15 cellular contexts compared by ENCODE assay signal in genomic region chr6:25958700-25959162, GRCh38. TPM values are rescaled to one million over a fixed set of nuclear protein-coding genes. Genes with fewer than 3 reads are reported as not detected.
DNase-seq lines count a peak whose midpoint lies in the region; ATAC-seq, FAIRE-seq and TF ChIP-seq lines count a peak whose summit lies in the region.
"Had no signal": no experiment of that assay in that cellular context is flagged by ENCODE, and none has a peak within 500 bp of the region (broad histone marks: within the 10 kb centered on the region; RNA-seq: fewer than 3 reads in every experiment).

No MANE protein-coding gene starts in this region.

- peaks cover 47% of the 10 kb centered on the region for H3K4me1 ChIP-seq in CD4-positive, alpha-beta memory T cell (ENCODE audit: insufficient read depth, low read length)
- H3K4me1 ChIP-seq in keratinocyte (ENCODE audit: control insufficient read depth, extremely low read depth, insufficient read depth, low read length) (peaks cover 25% of the 10 kb centered on the region), transverse colon (peaks cover 6 to 16% (median 8%) of the 10 kb centered on the region in 4 donors)

- no peaks in the 10 kb centered on the region for H3K9me3 Mint-ChIP-seq in CD4-positive, alpha-beta memory T cell
- peaks cover 19% of the 10 kb centered on the region for H3K9me3 Mint-ChIP-seq in activated naive CD8-positive, alpha-beta T cell treated with anti-CD3 and anti-CD28 coated beads for 36 hours

- CTCF ChIA-PET in CD4-positive, alpha-beta memory T cell (lab: Charles Lee; ENCODE audit: partially characterized antibody): interaction anchor here (1.2 to 7.2 kb wide), 3 partner anchors 33 to 1651 kb away, joined by 3 to 43 read pairs (median 3); no protein-coding TSS in a partner anchor

- no peak for TF ChIP-seq CTCF in keratinocyte (optimal IDR thresholded peaks at IDR 0.05 in 1 of 3, IDR thresholded peaks at IDR 0.05 in 1 of 3, conservative IDR thresholded peaks at IDR 0.05 in 1 of 3; ENCODE audit: extremely low read depth in 1 of 3, insufficient read depth in 2 of 3, low read length in 3 of 3)
- TF ChIP-seq CTCF in transverse colon (IDR thresholded peaks at IDR 0.05): no peak

- peak overlapping the region; percentile 92 to 100 (median 99) for H3K27ac Mint-ChIP-seq in CD4-positive, alpha-beta memory T cell
- H3K27ac Mint-ChIP-seq in activated naive CD8-positive, alpha-beta T cell treated with anti-CD3 and anti-CD28 coated beads for 36 hours: peak overlapping the region; percentile 23

- peak; percentile 32 for FAIRE-seq in keratinocyte (lab: Jason Lieb, UNC)

- dilution Hi-C loops in keratinocyte (cut with MboI; ENCODE audit: extremely low pct_ligation_motif_present, low sequenced_read_pairs): no loop called here

- DNase-seq in CD4-positive, alpha-beta memory T cell: no peak
- DNase-seq in KBM-7 (peak; percentile 74), keratinocyte (ENCODE audit: low read depth, low spot score) (peak; percentile 28), NCI-H1694 treated with DMSO at 0.1 percent for 48 hours (lab: John Stamatoyannopoulos, UW) (no peak), NCI-H1417 (lab: John Stamatoyannopoulos, UW) (no peak), transverse colon (no peak)
- DNase-seq in activated naive CD8-positive, alpha-beta T cell treated with anti-CD3 and anti-CD28 coated beads for 36 hours: no peak
- DNase-seq: mucosa of descending colon; NCI-H1105; NK-92 treated with Interleukin-12 subunit alpha and Interleukin-12 subunit beta, amount 100 ng/mL, for 24 hours; stimulated activated CD4-positive, alpha-beta T cell treated with anti-CD3 and anti-CD28 coated beads, Interleukin-4, amount 100 ng/mL, for 4 hours had no signal

- WGBS in transverse colon (ENCODE audit: low coverage in 1 of 2), 2 donors: 83 to 86% methylated on average over 2 to 3 of the region's 3 CpGs

- POLR2A ChIA-PET in CD4-positive, alpha-beta memory T cell (lab: Charles Lee; ENCODE audit: partially characterized antibody): interaction anchor here (0.8 to 3.8 kb wide), 4 partner anchors 14 to 1174 kb away, joined by 3 to 27 read pairs (median 4); a partner anchor contains a TSS

- H3K4me2 ChIP-seq in keratinocyte (ENCODE audit: control insufficient read depth, extremely low read depth, insufficient read depth, low read depth, low read length): peak overlapping the region; percentile 51

- no peaks in the 10 kb centered on the region for H3K27me3 ChIP-seq in CD4-positive, alpha-beta memory T cell (ENCODE audit: insufficient read depth, low read length)
- H3K27me3 ChIP-seq in keratinocyte (ENCODE audit: control insufficient read depth, extremely low read depth, insufficient read depth, low read length): no peaks in the 10 kb centered on the region
- no peaks in the 10 kb centered on the region for H3K27me3 ChIP-seq in transverse colon

- peaks cover 7% of the 10 kb centered on the region for H3K79me2 ChIP-seq in keratinocyte (ENCODE audit: control insufficient read depth, insufficient read depth, low read length)

- H3K27ac ChIP-seq in CD4-positive, alpha-beta memory T cell (ENCODE audit: low read depth, low read length): peak overlapping the region; percentile 92
- H3K27ac ChIP-seq in keratinocyte (ENCODE audit: control insufficient read depth, insufficient read depth, low read length): no peak overlapping the region
- H3K27ac ChIP-seq in transverse colon: no peak overlapping the region

- peaks cover 0 to 6% of the 10 kb centered on the region in 2 donors for H3K36me3 Mint-ChIP-seq in CD4-positive, alpha-beta memory T cell
- H3K36me3 Mint-ChIP-seq in activated naive CD8-positive, alpha-beta T cell treated with anti-CD3 and anti-CD28 coated beads for 36 hours: peaks cover 19% of the 10 kb centered on the region

- no peak for ATAC-seq in HG02610 (IDR thresholded peaks at IDR 0.05; ENCODE audit: unreplicated experiment)
- ATAC-seq: mucosa of descending colon had no signal

- peaks cover 0 to 1% of the 10 kb centered on the region in 2 donors for H3K27me3 Mint-ChIP-seq in CD4-positive, alpha-beta memory T cell
- no peaks in the 10 kb centered on the region for H3K27me3 Mint-ChIP-seq in activated naive CD8-positive, alpha-beta T cell treated with anti-CD3 and anti-CD28 coated beads for 36 hours

- no peaks in the 10 kb centered on the region for H3K9me3 ChIP-seq in CD4-positive, alpha-beta memory T cell (ENCODE audit: control insufficient read depth in 1 of 2, low read length in 2 of 2)
- H3K9me3 ChIP-seq in keratinocyte (ENCODE audit: control insufficient read depth, low read depth, low read length) (peaks cover 4% of the 10 kb centered on the region), transverse colon (no peaks in the 10 kb centered on the region)
- H3K9me3 ChIP-seq: mucosa of descending colon had no signal

- no peak overlapping the region for H3K4me3 ChIP-seq in CD4-positive, alpha-beta memory T cell (ENCODE audit: low read length in 2 of 2)
- H3K4me3 ChIP-seq in keratinocyte (ENCODE audit: control insufficient read depth in 2 of 3, extremely low read depth in 1 of 3, insufficient read depth in 2 of 3, low read depth in 1 of 3, low read length in 3 of 3): no peak overlapping the region
- H3K4me3 ChIP-seq in transverse colon: no peak overlapping the region
- H3K4me3 ChIP-seq: mucosa of descending colon had no signal

- TF ChIP-seq EP300 in transverse colon (IDR thresholded peaks at IDR 0.05; ENCODE audit: low read depth): no peak

- intact Hi-C loops in CD4-positive, alpha-beta memory T cell (cut with micrococcal nuclease): no loop called here
- intact Hi-C loops in transverse colon (cut with DNase I; ENCODE audit: low total_unique reads): no loop called here

- peak overlapping the region; percentile 73 to 98 (median 82) for H3K4me3 Mint-ChIP-seq in CD4-positive, alpha-beta memory T cell
- no peak overlapping the region for H3K4me3 Mint-ChIP-seq in activated naive CD8-positive, alpha-beta T cell treated with anti-CD3 and anti-CD28 coated beads for 36 hours

- TF ChIP-seq POLR2A in transverse colon (IDR thresholded peaks at IDR 0.05): no peak

- in situ Hi-C loops in KBM-7 (cut with MboI; ENCODE audit: low pct_unique_long_range_greater_than_20kb, low sequenced_read_pairs): no loop called here
- in situ Hi-C loops in transverse colon (cut with MboI; ENCODE audit: low pct_ligation_motif_present in 1 of 4, low pct_unique_long_range_greater_than_20kb in 1 of 4, low sequenced_read_pairs in 3 of 4): no loop called here

- H2AFZ ChIP-seq in keratinocyte (ENCODE audit: control insufficient read depth, low read length): peak overlapping the region; percentile 61

- H4K20me1 ChIP-seq in keratinocyte (ENCODE audit: control insufficient read depth, extremely low read depth, insufficient read depth, low read length): no peaks in the 10 kb centered on the region

- no peak overlapping the region for H3K9ac ChIP-seq in keratinocyte (ENCODE audit: control insufficient read depth, extremely low read depth, insufficient read depth, low read length)

- no peaks in the 10 kb centered on the region for H3K9me1 ChIP-seq in keratinocyte (ENCODE audit: control insufficient read depth, extremely low read depth, insufficient read depth, low read length)

- peaks cover 39 to 66% (median 55%) of the 10 kb centered on the region in 4 donors for H3K4me1 Mint-ChIP-seq in CD4-positive, alpha-beta memory T cell
- peaks cover 38% of the 10 kb centered on the region for H3K4me1 Mint-ChIP-seq in activated naive CD8-positive, alpha-beta T cell treated with anti-CD3 and anti-CD28 coated beads for 36 hours

- H3K36me3 ChIP-seq in CD4-positive, alpha-beta memory T cell (ENCODE audit: insufficient read depth, low read length): no peaks in the 10 kb centered on the region
- H3K36me3 ChIP-seq in keratinocyte (ENCODE audit: control insufficient read depth in 2 of 2, extremely low read depth in 1 of 2, insufficient read depth in 2 of 2, low read length in 2 of 2) (no peaks in the 10 kb centered on the region), transverse colon (no peaks in the 10 kb centered on the region)

RNA-seq across cellular contexts. Expression of gene TRIM38, which starts 3.9 kb away (rescaled TPM):
- 10 to 100 TPM; 37.7 TPM for total RNA-seq in CD4-positive, alpha-beta memory T cell
- polyA plus RNA-seq in CD4-positive, alpha-beta memory T cell: 10 to 100 TPM in 1 of 2 donors, 1 to 10 TPM in 1; 4.5 to 10.0 TPM
- total RNA-seq in activated naive CD8-positive, alpha-beta T cell treated with anti-CD3 and anti-CD28 coated beads for 36 hours: 1 to 10 TPM; 8.1 to 8.2 TPM
- 5.2 to 7.8 TPM (median 6.7 TPM) in 3 replicates for polyA plus RNA-seq in keratinocyte
- 5.2 TPM for polyA plus RNA-seq in keratinocyte (2011; ENCODE audit: low read depth)
- polyA plus RNA-seq in keratinocyte (2011; cell fraction: cytosol; rRNA removed): 3.4 and 5.3 TPM in 2 replicates
- polyA plus RNA-seq in keratinocyte (2011; cell fraction: nucleus; rRNA removed): 11.9 and 12.5 TPM in 2 replicates
- polyA plus RNA-seq in keratinocyte (2012; ENCODE audit: low replicate concordance): 4.8 and 5.0 TPM in 2 replicates
- 3.8 to 9.1 TPM (median 6.3 TPM) in 3 replicates for polyA minus RNA-seq in keratinocyte
- polyA minus RNA-seq in keratinocyte (2011; cell fraction: cytosol; rRNA and poly(A)+ RNA removed): 4.0 TPM
- 4.7 and 8.9 TPM in 2 replicates for polyA minus RNA-seq in keratinocyte (2011; cell fraction: nucleus; rRNA and poly(A)+ RNA removed)
- 10 to 100 TPM in 2 of 4 donors, 1 to 10 TPM in 2; 9.4 to 14.4 (median 9.9) TPM for total RNA-seq in transverse colon

RNA-seq across cellular contexts. Expression of gene SLC17A2, which starts 28.2 kb away (rescaled TPM):
- total RNA-seq in CD4-positive, alpha-beta memory T cell: not detected
- polyA plus RNA-seq in CD4-positive, alpha-beta memory T cell: not detected
- not detected for total RNA-seq in activated naive CD8-positive, alpha-beta T cell treated with anti-CD3 and anti-CD28 coated beads for 36 hours
- not detected in 3 replicates for polyA plus RNA-seq in keratinocyte
- not detected for polyA plus RNA-seq in keratinocyte (2011; ENCODE audit: low read depth)
- not detected in 2 replicates for polyA plus RNA-seq in keratinocyte (2011; cell fraction: cytosol; rRNA removed)
- not detected in 2 replicates for polyA plus RNA-seq in keratinocyte (2011; cell fraction: nucleus; rRNA removed)
- polyA plus RNA-seq in keratinocyte (2012; ENCODE audit: low replicate concordance): not detected in 2 replicates
- polyA minus RNA-seq in keratinocyte: not detected in 3 replicates
- not detected for polyA minus RNA-seq in keratinocyte (2011; cell fraction: cytosol; rRNA and poly(A)+ RNA removed)
- not detected in 2 replicates for polyA minus RNA-seq in keratinocyte (2011; cell fraction: nucleus; rRNA and poly(A)+ RNA removed)
- not detected for total RNA-seq in transverse colon
- total RNA-seq: HT1080; mucosa of descending colon; subcutaneous adipose tissue; T-helper 1 cell treated with Interleukin-12 subunit alpha and Interleukin-12 subunit beta and Interleukin-4 antibody, amounts not matched to agents 30 ng/mL and 1 ng/mL, for 36 hours had no signal

Comparison
In these comparisons a context has a peak if more than half of its experiments do, and no peak if none do; other contexts are left out.
1. DNase-seq: peak in KBM-7 (single experiment) and keratinocyte (single experiment); none in CD4-positive, alpha-beta memory T cell (0 of 5), activated naive CD8-positive, alpha-beta T cell treated with anti-CD3 and anti-CD28 coated beads for 36 hours (single experiment), NCI-H1694 treated with DMSO at 0.1 percent for 48 hours (single experiment), NCI-H1417 (0 of 3) and transverse colon (single experiment).